Comparison of ENCODE assay signal across 12 cellular contexts in the genomic region with DNA sequence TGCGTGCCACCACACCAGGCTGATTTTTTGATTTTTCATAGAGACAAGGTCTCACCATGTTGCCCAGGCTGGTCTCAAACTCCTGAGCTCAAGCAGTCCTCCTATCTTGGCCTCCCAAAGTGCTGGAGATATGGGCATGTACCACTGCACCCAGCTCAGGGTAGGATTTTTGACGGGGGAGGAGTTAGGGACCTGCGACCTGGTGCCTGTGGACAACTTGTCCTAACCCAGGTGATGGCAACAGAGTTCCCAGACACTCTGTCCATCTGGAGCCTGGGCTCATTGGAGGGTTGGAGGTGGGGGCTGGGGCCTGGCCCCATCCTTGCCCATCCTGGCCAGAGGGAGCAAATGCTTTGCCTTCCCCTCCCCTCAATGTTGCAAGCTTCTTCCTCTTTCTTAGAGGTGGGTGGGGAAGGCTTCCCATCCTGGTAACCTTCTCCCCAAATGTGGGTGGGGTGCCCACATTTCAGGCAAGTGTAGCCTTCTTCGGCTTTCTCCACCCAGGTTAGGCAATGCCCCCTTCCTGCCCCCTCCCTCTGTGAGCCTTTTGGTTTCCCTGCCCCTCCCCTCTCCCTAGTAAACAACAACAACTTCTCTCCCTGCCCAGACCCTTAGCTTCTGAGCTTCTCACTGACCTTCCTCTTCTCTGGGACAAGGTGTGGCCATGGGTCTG. TPM values are rescaled to one million over a fixed set of nuclear protein-coding genes. Genes with fewer than 3 reads are reported as not detected.
A peak's percentile ranks its signal among the peaks of the same experiment; 100 is the strongest.
DNase-seq lines count a peak whose midpoint lies in the region; ATAC-seq, FAIRE-seq and TF ChIP-seq lines count a peak whose summit lies in the region.
"Had no signal": no experiment of that assay in that cellular context is flagged by ENCODE, and none has a peak within 500 bp of the region (broad histone marks: within the 10 kb centered on the region; RNA-seq: fewer than 3 reads in every experiment).

No MANE protein-coding gene starts in this region.

- H3K27ac Mint-ChIP-seq in CD4-positive, alpha-beta T cell, result peak overlapping the region; percentile 85
- H3K27ac Mint-ChIP-seq: GM23338 had no signal

- H3K4me1 ChIP-seq in effector memory CD4-positive, alpha-beta T cell (ENCODE audit: control insufficient read depth, insufficient read depth, low read length, poor library complexity, severe bottlenecking), result peaks cover 72% of the 10 kb centered on the region
- H3K4me1 ChIP-seq in pancreas, result peaks cover 36 to 55% (median 55%) of the 10 kb centered on the region in 3 donors

- no peaks in the 10 kb centered on the region for H3K27me3 Mint-ChIP-seq in CD4-positive, alpha-beta T cell

- TF ChIP-seq CTCF in CD4-positive, alpha-beta T cell (IDR thresholded peaks at IDR 0.05), result no peak
- TF ChIP-seq CTCF in pancreas (IDR thresholded peaks at IDR 0.05), result no peak

- H3K9me3 Mint-ChIP-seq in CD4-positive, alpha-beta T cell, result no peaks in the 10 kb centered on the region
- H3K9me3 Mint-ChIP-seq: GM23338 had no signal

- H3K4me1 Mint-ChIP-seq in CD4-positive, alpha-beta T cell (ENCODE audit: low read depth), result peaks cover 73% of the 10 kb centered on the region

- peak overlapping the region; percentile 65 for H3K4me3 Mint-ChIP-seq in CD4-positive, alpha-beta T cell
- H3K4me3 Mint-ChIP-seq: GM23338 had no signal

- peaks cover 20% of the 10 kb centered on the region for H3K36me3 ChIP-seq in effector memory CD4-positive, alpha-beta T cell (ENCODE audit: control insufficient read depth, insufficient read depth, low read length)
- no peaks in the 10 kb centered on the region for H3K36me3 ChIP-seq in pancreas
- H3K36me3 ChIP-seq: colonic mucosa had no signal

- no peak overlapping the region for H3K4me3 ChIP-seq in effector memory CD4-positive, alpha-beta T cell (ENCODE audit: insufficient read depth, low read depth, low read length, poor library complexity, severe bottlenecking)
- H3K4me3 ChIP-seq in pancreas, result no peak overlapping the region
- H3K4me3 ChIP-seq: colonic mucosa, GM23338 had no signal

- CTCF ChIA-PET in CD4-positive, alpha-beta T cell (lab: Charles Lee), result interaction anchor here (0.9 to 1.0 kb wide), 2 partner anchors 16 to 20 kb away, joined by 3 read pairs; no protein-coding TSS in a partner anchor

- H3K36me3 Mint-ChIP-seq in CD4-positive, alpha-beta T cell (ENCODE audit: low read depth), result peaks cover 54% of the 10 kb centered on the region

- no peak for FAIRE-seq in pancreas (lab: Jason Lieb, UNC)

- no peak overlapping the region for H3K27ac ChIP-seq in CD4-positive, alpha-beta T cell (ENCODE audit: low read depth, low read length)
- H3K27ac ChIP-seq in effector memory CD4-positive, alpha-beta T cell (ENCODE audit: insufficient read depth, low read length, poor library complexity, severe bottlenecking), result peak overlapping the region; percentile 35
- peak overlapping the region in 3 of 4 donors; percentile 8 to 76 (median 60) for H3K27ac ChIP-seq in pancreas

- H3K27me3 ChIP-seq in CD4-positive, alpha-beta T cell (ENCODE audit: control insufficient read depth, insufficient read depth, low read length), result no peaks in the 10 kb centered on the region
- no peaks in the 10 kb centered on the region for H3K27me3 ChIP-seq in effector memory CD4-positive, alpha-beta T cell (replicated peaks; ENCODE audit: control insufficient read depth, insufficient read depth, low read length, poor library complexity, severe bottlenecking)
- no peaks in the 10 kb centered on the region for H3K27me3 ChIP-seq in pancreas
- H3K27me3 ChIP-seq: colonic mucosa had no signal

- intact Hi-C loops in CD4-positive, alpha-beta T cell (cut with DNase I, micrococcal nuclease), result no loop called here
- intact Hi-C loops in pancreas (cut with DNase I), result no loop called here

- no peaks in the 10 kb centered on the region for H3K9me3 ChIP-seq in CD4-positive, alpha-beta T cell (ENCODE audit: control insufficient read depth, low read length)
- no peaks in the 10 kb centered on the region for H3K9me3 ChIP-seq in effector memory CD4-positive, alpha-beta T cell (ENCODE audit: control insufficient read depth, low read length)
- H3K9me3 ChIP-seq in pancreas, result no peaks in the 10 kb centered on the region
- H3K9me3 ChIP-seq: colonic mucosa had no signal

- DNase-seq in CD4-positive, alpha-beta T cell, result no peak
- peak; percentile 67 for DNase-seq in NOMO-1 treated with DMSO at 0.1 percent for 48 hours (lab: John Stamatoyannopoulos, UW; ENCODE audit: unreplicated experiment)
- no peak for DNase-seq in effector memory CD4-positive, alpha-beta T cell
- no peak for DNase-seq in pancreas
- no peak for DNase-seq in medulla oblongata (ENCODE audit: extremely low spot score)
- no peak for DNase-seq in NCI-H187 (lab: John Stamatoyannopoulos, UW)
- DNase-seq: colonic mucosa; glutamatergic neuron; stimulated activated CD4-positive, alpha-beta T cell treated with anti-CD3 and anti-CD28 coated beads, Interleukin-4, amount 100 ng/mL, for 4 hours had no signal

- POLR2A ChIA-PET in CD4-positive, alpha-beta T cell (lab: Charles Lee), result interaction anchor here (1.1 to 3.0 kb wide), 2 partner anchors 12 to 14 kb away, joined by 3 to 18 read pairs; no protein-coding TSS in a partner anchor

- WGBS in pancreas, 2 donors, result 92 to 95% methylated on average over 4 of the region's 4 CpGs

- ATAC-seq in CD4-positive, alpha-beta T cell (ENCODE audit: poor library complexity), result no peak
- ATAC-seq in pancreas (no peak), HG02763 (IDR thresholded peaks at IDR 0.05; ENCODE audit: unreplicated experiment) (no peak), HG03139 (IDR thresholded peaks at IDR 0.05; ENCODE audit: unreplicated experiment) (no peak)
- ATAC-seq: GM23338 had no signal

RNA-seq across cellular contexts. Expression of gene RARA, which starts 24.9 kb away (rescaled TPM):
- 100 to 1,000 TPM; 114 to 115 TPM for total RNA-seq in CD4-positive, alpha-beta T cell
- 10 to 100 TPM in 3 of 6 donors, 1 to 10 TPM in 3; 6.8 to 19.7 (median 10.1) TPM for total RNA-seq in pancreas
- polyA plus RNA-seq in pancreas, result 10 to 100 TPM; 14.7 to 15.0 TPM

RNA-seq across cellular contexts. Expression of gene GJD3, which starts 30.6 kb away (rescaled TPM):
- total RNA-seq in CD4-positive, alpha-beta T cell, result not detected
- total RNA-seq in pancreas, result under 1 TPM in 5 of 6 donors, not detected in 1; 0.19 to 0.67 (median 0.40) TPM
- polyA plus RNA-seq in pancreas, result under 1 TPM in 1 of 2 donors, not detected in 1; 0.09 TPM
- polyA plus RNA-seq: GM23338 had no signal

RNA-seq across cellular contexts. Expression of gene CDC6, which starts 46.2 kb away (rescaled TPM):
- total RNA-seq in CD4-positive, alpha-beta T cell, result 1 to 10 TPM; 1.0 to 1.8 TPM
- 1 to 10 TPM in 5 of 6 donors, under 1 TPM in 1; 0.71 to 3.3 (median 2.0) TPM for total RNA-seq in pancreas
- polyA plus RNA-seq in pancreas, result 1 to 10 TPM in 1 of 2 donors, under 1 TPM in 1; 0.75 to 1.1 TPM

Comparison
In these comparisons a context has a peak if more than half of its experiments do, and no peak if none do; other contexts are left out.
1. RNA of gene RARA, which starts 24.9 kb away (total RNA-seq): 114 to 115 TPM in CD4-positive, alpha-beta T cell; 6.8 to 19.7 TPM in pancreas; every median in the first group is over 4 times any median in the second.